ENCODE assay signal across 28 cellular contexts in the genomic region with DNA sequence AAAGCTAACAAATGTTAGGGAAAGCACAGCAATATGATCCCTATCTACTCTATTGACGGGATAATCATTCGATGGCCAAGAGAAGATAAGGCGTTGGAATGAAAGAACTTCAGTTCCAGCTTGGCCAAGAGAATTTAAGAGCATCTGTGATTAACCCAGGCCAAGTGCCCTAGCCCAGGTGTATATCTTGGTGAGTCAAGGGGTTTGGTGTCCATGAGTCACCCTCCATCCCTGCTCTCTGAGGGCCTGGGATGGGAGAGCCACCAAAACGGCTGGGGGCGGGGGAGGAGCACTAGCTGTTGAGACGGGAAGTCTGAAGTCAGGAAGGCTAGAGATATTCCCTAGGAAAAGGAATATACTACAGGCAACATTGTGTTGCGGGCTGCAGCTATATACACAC. TPM values are rescaled to one million over a fixed set of nuclear protein-coding genes. Genes with fewer than 3 reads are reported as not detected.
DNase-seq lines count a peak whose midpoint lies in the region; ATAC-seq and TF ChIP-seq lines count a peak whose summit lies in the region.
"Had no signal": no experiment of that assay in that cellular context is flagged by ENCODE, and none has a peak within 500 bp of the region (broad histone marks: within the 10 kb centered on the region; RNA-seq: fewer than 3 reads in every experiment).

No MANE protein-coding gene starts in this region.

- intact Hi-C loops in MCF 10A (cut with micrococcal nuclease) (no loop called here), breast epithelium (cut with DNase I; ENCODE audit: low total_unique reads) (no loop called here), esophagus muscularis mucosa (cut with DNase I) (no loop called here)

- no peaks in the 10 kb centered on the region for H3K9me3 Mint-ChIP-seq in MCF 10A (ENCODE audit: unreplicated experiment)
- H3K9me3 Mint-ChIP-seq: activated CD4-positive, alpha-beta T cell treated with anti-CD3 and anti-CD28 coated beads, Interleukin-2, amount 10 ng/mL, durations not matched to agents 7 days and 5 days; IgD-negative memory B cell; nephron; stimulated activated naive CD8-positive, alpha-beta T cell treated with anti-CD3 and anti-CD28 coated beads, Interleukin-15, amount 100 ng/mL, for 72 hours had no signal

- H3K4me3 Mint-ChIP-seq in MCF 10A (ENCODE audit: unreplicated experiment) = no peak overlapping the region
- H3K4me3 Mint-ChIP-seq: activated CD4-positive, alpha-beta T cell treated with anti-CD3 and anti-CD28 coated beads, Interleukin-2, amount 10 ng/mL, durations not matched to agents 7 days and 5 days; activated naive CD8-positive, alpha-beta T cell; IgD-negative memory B cell; nephron; stimulated activated naive CD8-positive, alpha-beta T cell treated with anti-CD3 and anti-CD28 coated beads, Interleukin-15, amount 100 ng/mL, for 72 hours had no signal

- POLR2A ChIA-PET in MCF 10A (lab: Yijun Ruan, JAX) = interaction anchor here (0.5 to 3.5 kb wide), 7 partner anchors 13 to 417 kb away, joined by 3 to 22 read pairs (median 4); a partner anchor contains a TSS

- CTCF ChIA-PET in MCF 10A (lab: Yijun Ruan, JAX) = interaction anchor here (0.7 to 3.9 kb wide), 10 partner anchors 10 to 157 kb away, joined by 3 to 38 read pairs (median 4); a partner anchor contains a TSS

- no peak overlapping the region for H3K27ac Mint-ChIP-seq in MCF 10A (ENCODE audit: low read depth, unreplicated experiment)
- H3K27ac Mint-ChIP-seq: activated CD4-positive, alpha-beta T cell treated with anti-CD3 and anti-CD28 coated beads, Interleukin-2, amount 10 ng/mL, durations not matched to agents 7 days and 5 days; nephron; stimulated activated naive CD8-positive, alpha-beta T cell treated with anti-CD3 and anti-CD28 coated beads, Interleukin-15, amount 100 ng/mL, for 72 hours had no signal

- H3K9me3 ChIP-seq in breast epithelium (no peaks in the 10 kb centered on the region), RWPE2 (ENCODE audit: severe bottlenecking) (no peaks in the 10 kb centered on the region), esophagus muscularis mucosa (no peaks in the 10 kb centered on the region)
- H3K9me3 ChIP-seq: ascending aorta, pancreas, right lobe of liver, SJCRH30, tibial nerve had no signal

- no peak overlapping the region for H3K27ac ChIP-seq in breast epithelium
- peak overlapping the region; percentile 22 for H3K27ac ChIP-seq in RWPE2 (ENCODE audit: poor library complexity, severe bottlenecking)
- no peak overlapping the region for H3K27ac ChIP-seq in foreskin keratinocyte
- H3K27ac ChIP-seq in esophagus muscularis mucosa (replicated peaks in 1 of 4) = no peak overlapping the region
- H3K27ac ChIP-seq: 22Rv1, ascending aorta, HL-60, pancreas, right lobe of liver, SJCRH30, tibial nerve, VCaP had no signal

- H3K4me1 ChIP-seq in breast epithelium = no peaks in the 10 kb centered on the region
- H3K4me1 ChIP-seq in RWPE2 (ENCODE audit: insufficient read depth, poor library complexity, severe bottlenecking) = peaks cover 9% of the 10 kb centered on the region
- H3K4me1 ChIP-seq in foreskin keratinocyte = peaks cover 10% of the 10 kb centered on the region
- H3K4me1 ChIP-seq in esophagus muscularis mucosa = no peaks in the 10 kb centered on the region
- H3K4me1 ChIP-seq: ascending aorta, pancreas, right lobe of liver, SJCRH30, tibial nerve had no signal

- no peak for TF ChIP-seq EP300 in esophagus muscularis mucosa (IDR thresholded peaks at IDR 0.05)

- no TSS peak for BruUV-seq in MCF 10A (replicated peaks; lab: Mats Ljungman, UMichigan)

- peak; percentile 73 for DNase-seq in MCF 10A (ENCODE audit: unreplicated experiment)
- no peak for DNase-seq in breast epithelium (ENCODE audit: low spot score in 2 of 2)
- peak; percentile 95 for DNase-seq in RWPE2 (ENCODE audit: low spot score)
- peak; percentile 80 to 90 for DNase-seq in foreskin keratinocyte
- no peak for DNase-seq in esophagus muscularis mucosa (ENCODE audit: extremely low spot score)
- DNase-seq in AG08396 (ENCODE audit: low spot score) = no peak
- DNase-seq in NCI-H1694 treated with DMSO at 0.1 percent for 48 hours (lab: John Stamatoyannopoulos, UW) = no peak
- DNase-seq: activated CD4-positive, alpha-beta T cell treated with anti-CD3 and anti-CD28 coated beads, Interleukin-2, amount 10 ng/mL, durations not matched to agents 7 days and 5 days; GOT3; NCI-H1436 treated with DMSO at 0.1 percent for 48 hours; NCI-H774; OCI-M1; pancreas; right lobe of liver; SJCRH30; stimulated activated naive CD8-positive, alpha-beta T cell treated with anti-CD3 and anti-CD28 coated beads, Interleukin-15, amount 100 ng/mL, for 72 hours; T-helper 2 cell had no signal

- ATAC-seq in RWPE2 (ENCODE audit: low read depth) = peak; percentile 98
- peak; percentile 95 for ATAC-seq in foreskin keratinocyte
- ATAC-seq in HG02981 (IDR thresholded peaks at IDR 0.05; ENCODE audit: unreplicated experiment) = no peak
- ATAC-seq: left lobe of liver; pancreas; right lobe of liver; stimulated activated naive CD8-positive, alpha-beta T cell treated with anti-CD3 and anti-CD28 coated beads, Interleukin-15, amount 100 ng/mL, for 72 hours had no signal

- H3K4me1 Mint-ChIP-seq in MCF 10A (ENCODE audit: insufficient read depth, unreplicated experiment) = peaks cover 16% of the 10 kb centered on the region

- no peak for TF ChIP-seq CTCF in MCF 10A (IDR thresholded peaks at IDR 0.05; ENCODE audit: unreplicated experiment)
- TF ChIP-seq CTCF in breast epithelium (IDR thresholded peaks at IDR 0.05) = no peak
- no peak for TF ChIP-seq CTCF in RWPE2 (IDR thresholded peaks at IDR 0.05; ENCODE audit: poor library complexity, severe bottlenecking)
- no peak for TF ChIP-seq CTCF in foreskin keratinocyte (conservative IDR thresholded peaks at IDR 0.05)
- no peak for TF ChIP-seq CTCF in esophagus muscularis mucosa (IDR thresholded peaks at IDR 0.05)

- TF ChIP-seq POLR2A in breast epithelium (IDR thresholded peaks at IDR 0.05) = no peak
- TF ChIP-seq POLR2A in esophagus muscularis mucosa (IDR thresholded peaks at IDR 0.05; ENCODE audit: low read depth) = no peak

- H3K4me3 ChIP-seq in breast epithelium = no peak overlapping the region
- no peak overlapping the region for H3K4me3 ChIP-seq in RWPE2 (ENCODE audit: severe bottlenecking)
- no peak overlapping the region for H3K4me3 ChIP-seq in esophagus muscularis mucosa
- H3K4me3 ChIP-seq: ascending aorta, pancreas, right lobe of liver, SJCRH30, tibial nerve had no signal

- no peaks in the 10 kb centered on the region for H3K36me3 ChIP-seq in breast epithelium
- H3K36me3 ChIP-seq in RWPE2 (ENCODE audit: low read depth) = no peaks in the 10 kb centered on the region
- H3K36me3 ChIP-seq in esophagus muscularis mucosa = no peaks in the 10 kb centered on the region
- H3K36me3 ChIP-seq: ascending aorta, pancreas, right lobe of liver, SJCRH30, tibial nerve had no signal

- 82% methylated on average over 7 of the region's 7 CpGs for WGBS in esophagus muscularis mucosa

- no peaks in the 10 kb centered on the region for H3K36me3 Mint-ChIP-seq in MCF 10A (ENCODE audit: insufficient read depth, unreplicated experiment)
- H3K36me3 Mint-ChIP-seq: activated naive CD8-positive, alpha-beta T cell had no signal

- H3K27me3 ChIP-seq in breast epithelium (no peaks in the 10 kb centered on the region), RWPE2 (ENCODE audit: insufficient read depth, poor library complexity, severe bottlenecking) (no peaks in the 10 kb centered on the region), foreskin keratinocyte (no peaks in the 10 kb centered on the region), esophagus muscularis mucosa (no peaks in the 10 kb centered on the region)
- H3K27me3 ChIP-seq: ascending aorta, pancreas, right lobe of liver, SJCRH30, tibial nerve had no signal

- H3K27me3 Mint-ChIP-seq in MCF 10A (ENCODE audit: insufficient read depth, unreplicated experiment) = no peaks in the 10 kb centered on the region
- H3K27me3 Mint-ChIP-seq: activated CD4-positive, alpha-beta T cell treated with anti-CD3 and anti-CD28 coated beads, Interleukin-2, amount 10 ng/mL, durations not matched to agents 7 days and 5 days; activated naive CD8-positive, alpha-beta T cell; IgD-negative memory B cell; stimulated activated naive CD8-positive, alpha-beta T cell treated with anti-CD3 and anti-CD28 coated beads, Interleukin-15, amount 100 ng/mL, for 72 hours had no signal

RNA-seq across cellular contexts. Expression of a gene that starts 13.0 kb away (rescaled TPM):
- not detected in 2 replicates for total RNA-seq in MCF 10A (2022)
- not detected for total RNA-seq in breast epithelium
- not detected in 2 replicates for total RNA-seq in foreskin keratinocyte
- polyA plus RNA-seq in foreskin keratinocyte = not detected in 2 replicates
- total RNA-seq in esophagus muscularis mucosa = not detected
- total RNA-seq: activated CD4-positive, alpha-beta T cell treated with anti-CD3 and anti-CD28 coated beads, Interleukin-2, amount 10 ng/mL, durations not matched to agents 7 days and 5 days; ascending aorta; left lobe of liver; mononuclear cell; pancreas; right lobe of liver; SJCRH30 had no signal
- polyA plus RNA-seq: IgD-negative memory B cell, pancreas had no signal

RNA-seq across cellular contexts. Expression of a gene that starts 15.8 kb away (rescaled TPM):
- 6.5 and 6.6 TPM in 2 replicates for total RNA-seq in MCF 10A (2022)
- total RNA-seq in breast epithelium = 10 to 100 TPM; 14.6 to 28.0 (median 16.1) TPM
- total RNA-seq in foreskin keratinocyte = 6.3 and 7.8 TPM in 2 replicates
- polyA plus RNA-seq in foreskin keratinocyte = 2.0 and 2.3 TPM in 2 replicates
- 10 to 100 TPM; 13.2 to 19.5 (median 15.4) TPM for total RNA-seq in esophagus muscularis mucosa

Comparison
In these comparisons a context has a peak if more than half of its experiments do, and no peak if none do; other contexts are left out.
1. DNase-seq: peak in MCF 10A (single experiment), RWPE2 (single experiment) and foreskin keratinocyte (2 of 2); none in breast epithelium (0 of 2), esophagus muscularis mucosa (single experiment), AG08396 (single experiment) and NCI-H1694 treated with DMSO at 0.1 percent for 48 hours (single experiment).